ENCODE assay signal across 1 cellular context in the genomic region with DNA sequence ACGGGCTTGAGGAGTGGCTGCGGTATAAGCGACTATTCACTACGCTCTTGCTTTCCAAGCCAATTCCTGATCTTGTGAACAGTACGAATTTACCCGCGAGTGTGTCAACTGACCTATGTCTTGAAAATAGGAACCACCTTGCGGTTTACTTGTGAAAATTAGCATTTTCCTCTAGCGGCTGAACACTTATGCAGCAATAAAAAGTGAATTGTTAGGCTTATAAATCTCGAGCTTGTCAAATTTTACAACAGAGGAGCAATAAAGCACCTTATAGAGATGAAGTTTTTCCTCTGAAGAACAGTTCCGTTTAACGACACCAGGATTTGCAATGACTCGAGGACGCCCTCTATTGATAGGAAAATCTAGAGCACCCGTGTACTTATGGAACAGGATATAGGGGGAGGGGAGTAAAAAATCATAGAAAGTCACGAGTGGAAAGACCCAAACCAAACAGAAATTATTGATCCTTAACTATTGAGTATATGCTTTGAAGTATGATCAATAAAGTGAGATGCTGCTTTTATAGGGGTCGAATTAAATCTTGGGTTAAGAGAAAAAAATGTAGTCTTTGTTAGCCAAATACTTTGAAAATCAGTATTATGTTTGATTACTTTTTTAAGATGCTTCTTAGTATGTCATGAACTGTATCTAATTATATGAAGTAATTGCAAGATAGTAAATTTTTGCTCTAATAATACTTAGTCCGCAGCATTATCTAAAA.
TF ChIP-seq lines count a peak whose summit lies in the region.

No MANE protein-coding gene starts in this region.

TF ChIP-seq in GM12878, 131 proteins besides CTCF, POLR2A, EP300 and RAD21 (continued from another document):
- peak; percentile 68 for TF ChIP-seq RUNX3 (IDR thresholded peaks at IDR 0.05; ENCODE audit: low read length)
- no peak for TF ChIP-seq GABPA (IDR thresholded peaks at IDR 0.05; ENCODE audit: low read depth)
- peak; percentile 53; the same call in 1 of the 2 replicates for TF ChIP-seq SMARCA5 (IDR thresholded peaks at IDR 0.05)
- no peak for TF ChIP-seq ZSCAN29 (IDR thresholded peaks at IDR 0.05)
- no peak for TF ChIP-seq CREM (IDR thresholded peaks at IDR 0.05; ENCODE audit: low read depth)
- TF ChIP-seq NFIC (IDR thresholded peaks at IDR 0.05; ENCODE audit: low read depth, low read length), result peak; percentile 34; the same call in 1 of the 2 replicates
- TF ChIP-seq IRF4 (IDR thresholded peaks at IDR 0.05; ENCODE audit: low read depth, low read length), result no peak
- TF ChIP-seq YBX1 (IDR thresholded peaks at IDR 0.05), result no peak
- TF ChIP-seq, protein P1, sequence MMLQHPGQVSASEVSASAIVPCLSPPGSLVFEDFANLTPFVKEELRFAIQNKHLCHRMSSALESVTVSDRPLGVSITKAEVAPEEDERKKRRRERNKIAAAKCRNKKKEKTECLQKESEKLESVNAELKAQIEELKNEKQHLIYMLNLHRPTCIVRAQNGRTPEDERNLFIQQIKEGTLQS (IDR thresholded peaks at IDR 0.05; ENCODE audit: borderline replicate concordance, extremely low read depth, low read depth, low read length), result no peak
- TF ChIP-seq NBN (IDR thresholded peaks at IDR 0.05), result no peak
- TF ChIP-seq NRF1 (conservative IDR thresholded peaks at IDR 0.05; ENCODE audit: low read depth, low read length), result no peak
- no peak for TF ChIP-seq CHD4 (IDR thresholded peaks at IDR 0.05)
- TF ChIP-seq SMAD5 (IDR thresholded peaks at IDR 0.05; ENCODE audit: low read depth), result no peak
- no peak for TF ChIP-seq PAX5 (IDR thresholded peaks at IDR 0.05; ENCODE audit: borderline replicate concordance, low read depth, low read length)
- TF ChIP-seq LARP7 (IDR thresholded peaks at IDR 0.05), result no peak
- TF ChIP-seq, protein P2, sequence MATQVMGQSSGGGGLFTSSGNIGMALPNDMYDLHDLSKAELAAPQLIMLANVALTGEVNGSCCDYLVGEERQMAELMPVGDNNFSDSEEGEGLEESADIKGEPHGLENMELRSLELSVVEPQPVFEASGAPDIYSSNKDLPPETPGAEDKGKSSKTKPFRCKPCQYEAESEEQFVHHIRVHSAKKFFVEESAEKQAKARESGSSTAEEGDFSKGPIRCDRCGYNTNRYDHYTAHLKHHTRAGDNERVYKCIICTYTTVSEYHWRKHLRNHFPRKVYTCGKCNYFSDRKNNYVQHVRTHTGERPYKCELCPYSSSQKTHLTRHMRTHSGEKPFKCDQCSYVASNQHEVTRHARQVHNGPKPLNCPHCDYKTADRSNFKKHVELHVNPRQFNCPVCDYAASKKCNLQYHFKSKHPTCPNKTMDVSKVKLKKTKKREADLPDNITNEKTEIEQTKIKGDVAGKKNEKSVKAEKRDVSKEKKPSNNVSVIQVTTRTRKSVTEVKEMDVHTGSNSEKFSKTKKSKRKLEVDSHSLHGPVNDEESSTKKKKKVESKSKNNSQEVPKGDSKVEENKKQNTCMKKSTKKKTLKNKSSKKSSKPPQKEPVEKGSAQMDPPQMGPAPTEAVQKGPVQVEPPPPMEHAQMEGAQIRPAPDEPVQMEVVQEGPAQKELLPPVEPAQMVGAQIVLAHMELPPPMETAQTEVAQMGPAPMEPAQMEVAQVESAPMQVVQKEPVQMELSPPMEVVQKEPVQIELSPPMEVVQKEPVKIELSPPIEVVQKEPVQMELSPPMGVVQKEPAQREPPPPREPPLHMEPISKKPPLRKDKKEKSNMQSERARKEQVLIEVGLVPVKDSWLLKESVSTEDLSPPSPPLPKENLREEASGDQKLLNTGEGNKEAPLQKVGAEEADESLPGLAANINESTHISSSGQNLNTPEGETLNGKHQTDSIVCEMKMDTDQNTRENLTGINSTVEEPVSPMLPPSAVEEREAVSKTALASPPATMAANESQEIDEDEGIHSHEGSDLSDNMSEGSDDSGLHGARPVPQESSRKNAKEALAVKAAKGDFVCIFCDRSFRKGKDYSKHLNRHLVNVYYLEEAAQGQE (IDR thresholded peaks at IDR 0.05; ENCODE audit: low read depth, low read length), result no peak
- peak; percentile 37; the same call in 1 of the 2 replicates for TF ChIP-seq CREB1 (IDR thresholded peaks at IDR 0.05; ENCODE audit: low read depth)
- TF ChIP-seq ZNF384 (IDR thresholded peaks at IDR 0.05; ENCODE audit: borderline replicate concordance, low read depth, low read length), result no peak
- peak in 1 of 2 experiments; percentile 48; a peak in 2 of 4 replicates for TF ChIP-seq BHLHE40 (IDR thresholded peaks at IDR 0.05; ENCODE audit: borderline replicate concordance in 1 of 2, low read depth in 2 of 2, low read length in 1 of 2)
- no peak for TF ChIP-seq NR2F1 (conservative IDR thresholded peaks at IDR 0.05)
- 0 out of 2 replicates have a peak, but pooled peaks have one; percentile 36 for TF ChIP-seq CHD2 (IDR thresholded peaks at IDR 0.05; ENCODE audit: borderline replicate concordance, low read depth, low read length)
- TF ChIP-seq SUZ12 (IDR thresholded peaks at IDR 0.05; ENCODE audit: unreplicated experiment), result no peak
- TF ChIP-seq TCF12 (IDR thresholded peaks at IDR 0.05; ENCODE audit: low read depth, low read length), result no peak
- TF ChIP-seq, protein P3, sequence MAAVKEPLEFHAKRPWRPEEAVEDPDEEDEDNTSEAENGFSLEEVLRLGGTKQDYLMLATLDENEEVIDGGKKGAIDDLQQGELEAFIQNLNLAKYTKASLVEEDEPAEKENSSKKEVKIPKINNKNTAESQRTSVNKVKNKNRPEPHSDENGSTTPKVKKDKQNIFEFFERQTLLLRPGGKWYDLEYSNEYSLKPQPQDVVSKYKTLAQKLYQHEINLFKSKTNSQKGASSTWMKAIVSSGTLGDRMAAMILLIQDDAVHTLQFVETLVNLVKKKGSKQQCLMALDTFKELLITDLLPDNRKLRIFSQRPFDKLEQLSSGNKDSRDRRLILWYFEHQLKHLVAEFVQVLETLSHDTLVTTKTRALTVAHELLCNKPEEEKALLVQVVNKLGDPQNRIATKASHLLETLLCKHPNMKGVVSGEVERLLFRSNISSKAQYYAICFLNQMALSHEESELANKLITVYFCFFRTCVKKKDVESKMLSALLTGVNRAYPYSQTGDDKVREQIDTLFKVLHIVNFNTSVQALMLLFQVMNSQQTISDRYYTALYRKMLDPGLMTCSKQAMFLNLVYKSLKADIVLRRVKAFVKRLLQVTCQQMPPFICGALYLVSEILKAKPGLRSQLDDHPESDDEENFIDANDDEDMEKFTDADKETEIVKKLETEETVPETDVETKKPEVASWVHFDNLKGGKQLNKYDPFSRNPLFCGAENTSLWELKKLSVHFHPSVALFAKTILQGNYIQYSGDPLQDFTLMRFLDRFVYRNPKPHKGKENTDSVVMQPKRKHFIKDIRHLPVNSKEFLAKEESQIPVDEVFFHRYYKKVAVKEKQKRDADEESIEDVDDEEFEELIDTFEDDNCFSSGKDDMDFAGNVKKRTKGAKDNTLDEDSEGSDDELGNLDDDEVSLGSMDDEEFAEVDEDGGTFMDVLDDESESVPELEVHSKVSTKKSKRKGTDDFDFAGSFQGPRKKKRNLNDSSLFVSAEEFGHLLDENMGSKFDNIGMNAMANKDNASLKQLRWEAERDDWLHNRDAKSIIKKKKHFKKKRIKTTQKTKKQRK (IDR thresholded peaks at IDR 0.05; ENCODE audit: low read depth, low read length), result no peak
- TF ChIP-seq GATAD2B (conservative IDR thresholded peaks at IDR 0.05; ENCODE audit: low read depth), result 0 out of 2 replicates have a peak, but pooled peaks have one; percentile 24
- TF ChIP-seq FOS (IDR thresholded peaks at IDR 0.05; ENCODE audit: borderline replicate concordance, extremely low read depth, insufficient read length), result no peak
- TF ChIP-seq TARDBP (IDR thresholded peaks at IDR 0.05; ENCODE audit: borderline replicate concordance), result no peak
- no peak for TF ChIP-seq JUNB (IDR thresholded peaks at IDR 0.05)
- no peak for TF ChIP-seq MYB (IDR thresholded peaks at IDR 0.05; ENCODE audit: borderline replicate concordance, low read depth, low read length)
- TF ChIP-seq IKZF2 (IDR thresholded peaks at IDR 0.05), result peak; percentile 32 to 33; a peak in 3 of 4 replicates
- TF ChIP-seq, protein P4, sequence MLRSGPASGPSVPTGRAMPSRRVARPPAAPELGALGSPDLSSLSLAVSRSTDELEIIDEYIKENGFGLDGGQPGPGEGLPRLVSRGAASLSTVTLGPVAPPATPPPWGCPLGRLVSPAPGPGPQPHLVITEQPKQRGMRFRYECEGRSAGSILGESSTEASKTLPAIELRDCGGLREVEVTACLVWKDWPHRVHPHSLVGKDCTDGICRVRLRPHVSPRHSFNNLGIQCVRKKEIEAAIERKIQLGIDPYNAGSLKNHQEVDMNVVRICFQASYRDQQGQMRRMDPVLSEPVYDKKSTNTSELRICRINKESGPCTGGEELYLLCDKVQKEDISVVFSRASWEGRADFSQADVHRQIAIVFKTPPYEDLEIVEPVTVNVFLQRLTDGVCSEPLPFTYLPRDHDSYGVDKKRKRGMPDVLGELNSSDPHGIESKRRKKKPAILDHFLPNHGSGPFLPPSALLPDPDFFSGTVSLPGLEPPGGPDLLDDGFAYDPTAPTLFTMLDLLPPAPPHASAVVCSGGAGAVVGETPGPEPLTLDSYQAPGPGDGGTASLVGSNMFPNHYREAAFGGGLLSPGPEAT (IDR thresholded peaks at IDR 0.05; ENCODE audit: low read depth), result 0 out of 2 replicates have a peak, but pooled peaks have one; percentile 28
- TF ChIP-seq BRCA1 (IDR thresholded peaks at IDR 0.05; ENCODE audit: low read depth, low read length), result no peak
- no peak for TF ChIP-seq TBL1XR1 (IDR thresholded peaks at IDR 0.05; ENCODE audit: low read depth, low read length)
- TF ChIP-seq RFX5 (IDR thresholded peaks at IDR 0.05; ENCODE audit: low read depth, low read length), result no peak
- TF ChIP-seq, protein P5, sequence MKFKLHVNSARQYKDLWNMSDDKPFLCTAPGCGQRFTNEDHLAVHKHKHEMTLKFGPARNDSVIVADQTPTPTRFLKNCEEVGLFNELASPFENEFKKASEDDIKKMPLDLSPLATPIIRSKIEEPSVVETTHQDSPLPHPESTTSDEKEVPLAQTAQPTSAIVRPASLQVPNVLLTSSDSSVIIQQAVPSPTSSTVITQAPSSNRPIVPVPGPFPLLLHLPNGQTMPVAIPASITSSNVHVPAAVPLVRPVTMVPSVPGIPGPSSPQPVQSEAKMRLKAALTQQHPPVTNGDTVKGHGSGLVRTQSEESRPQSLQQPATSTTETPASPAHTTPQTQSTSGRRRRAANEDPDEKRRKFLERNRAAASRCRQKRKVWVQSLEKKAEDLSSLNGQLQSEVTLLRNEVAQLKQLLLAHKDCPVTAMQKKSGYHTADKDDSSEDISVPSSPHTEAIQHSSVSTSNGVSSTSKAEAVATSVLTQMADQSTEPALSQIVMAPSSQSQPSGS (IDR thresholded peaks at IDR 0.05; ENCODE audit: low read length), result peak; percentile 51
- peak; percentile 21; the same call in 1 of the 2 replicates for TF ChIP-seq MXI1 (IDR thresholded peaks at IDR 0.05; ENCODE audit: low read depth, low read length)
- TF ChIP-seq FOXM1 (IDR thresholded peaks at IDR 0.05; ENCODE audit: low read depth, low read length), result peak; percentile 50; the same call in 1 of the 2 replicates
- no peak for TF ChIP-seq ZNF622 (IDR thresholded peaks at IDR 0.05)
- no peak for TF ChIP-seq ATF7 (IDR thresholded peaks at IDR 0.05; ENCODE audit: low read depth)
- no peak for TF ChIP-seq HDAC2 (IDR thresholded peaks at IDR 0.05)
- TF ChIP-seq, protein P6, sequence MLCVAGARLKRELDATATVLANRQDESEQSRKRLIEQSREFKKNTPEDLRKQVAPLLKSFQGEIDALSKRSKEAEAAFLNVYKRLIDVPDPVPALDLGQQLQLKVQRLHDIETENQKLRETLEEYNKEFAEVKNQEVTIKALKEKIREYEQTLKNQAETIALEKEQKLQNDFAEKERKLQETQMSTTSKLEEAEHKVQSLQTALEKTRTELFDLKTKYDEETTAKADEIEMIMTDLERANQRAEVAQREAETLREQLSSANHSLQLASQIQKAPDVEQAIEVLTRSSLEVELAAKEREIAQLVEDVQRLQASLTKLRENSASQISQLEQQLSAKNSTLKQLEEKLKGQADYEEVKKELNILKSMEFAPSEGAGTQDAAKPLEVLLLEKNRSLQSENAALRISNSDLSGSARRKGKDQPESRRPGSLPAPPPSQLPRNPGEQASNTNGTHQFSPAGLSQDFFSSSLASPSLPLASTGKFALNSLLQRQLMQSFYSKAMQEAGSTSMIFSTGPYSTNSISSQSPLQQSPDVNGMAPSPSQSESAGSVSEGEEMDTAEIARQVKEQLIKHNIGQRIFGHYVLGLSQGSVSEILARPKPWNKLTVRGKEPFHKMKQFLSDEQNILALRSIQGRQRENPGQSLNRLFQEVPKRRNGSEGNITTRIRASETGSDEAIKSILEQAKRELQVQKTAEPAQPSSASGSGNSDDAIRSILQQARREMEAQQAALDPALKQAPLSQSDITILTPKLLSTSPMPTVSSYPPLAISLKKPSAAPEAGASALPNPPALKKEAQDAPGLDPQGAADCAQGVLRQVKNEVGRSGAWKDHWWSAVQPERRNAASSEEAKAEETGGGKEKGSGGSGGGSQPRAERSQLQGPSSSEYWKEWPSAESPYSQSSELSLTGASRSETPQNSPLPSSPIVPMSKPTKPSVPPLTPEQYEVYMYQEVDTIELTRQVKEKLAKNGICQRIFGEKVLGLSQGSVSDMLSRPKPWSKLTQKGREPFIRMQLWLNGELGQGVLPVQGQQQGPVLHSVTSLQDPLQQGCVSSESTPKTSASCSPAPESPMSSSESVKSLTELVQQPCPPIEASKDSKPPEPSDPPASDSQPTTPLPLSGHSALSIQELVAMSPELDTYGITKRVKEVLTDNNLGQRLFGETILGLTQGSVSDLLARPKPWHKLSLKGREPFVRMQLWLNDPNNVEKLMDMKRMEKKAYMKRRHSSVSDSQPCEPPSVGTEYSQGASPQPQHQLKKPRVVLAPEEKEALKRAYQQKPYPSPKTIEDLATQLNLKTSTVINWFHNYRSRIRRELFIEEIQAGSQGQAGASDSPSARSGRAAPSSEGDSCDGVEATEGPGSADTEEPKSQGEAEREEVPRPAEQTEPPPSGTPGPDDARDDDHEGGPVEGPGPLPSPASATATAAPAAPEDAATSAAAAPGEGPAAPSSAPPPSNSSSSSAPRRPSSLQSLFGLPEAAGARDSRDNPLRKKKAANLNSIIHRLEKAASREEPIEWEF (IDR thresholded peaks at IDR 0.05; ENCODE audit: insufficient replicate concordance, low read depth, low read length), result peak; percentile 66
- no peak for TF ChIP-seq NFXL1 (IDR thresholded peaks at IDR 0.05; ENCODE audit: borderline replicate concordance)
- no peak for TF ChIP-seq PAX8 (IDR thresholded peaks at IDR 0.05)
- TF ChIP-seq SPI1 (IDR thresholded peaks at IDR 0.05; ENCODE audit: borderline replicate concordance, insufficient read depth, low read depth, low read length), result no peak
TF ChIP-seq in GM12878: peak in this region for 13.
